1 cellular context compared by ENCODE assay signal in the genomic region with DNA sequence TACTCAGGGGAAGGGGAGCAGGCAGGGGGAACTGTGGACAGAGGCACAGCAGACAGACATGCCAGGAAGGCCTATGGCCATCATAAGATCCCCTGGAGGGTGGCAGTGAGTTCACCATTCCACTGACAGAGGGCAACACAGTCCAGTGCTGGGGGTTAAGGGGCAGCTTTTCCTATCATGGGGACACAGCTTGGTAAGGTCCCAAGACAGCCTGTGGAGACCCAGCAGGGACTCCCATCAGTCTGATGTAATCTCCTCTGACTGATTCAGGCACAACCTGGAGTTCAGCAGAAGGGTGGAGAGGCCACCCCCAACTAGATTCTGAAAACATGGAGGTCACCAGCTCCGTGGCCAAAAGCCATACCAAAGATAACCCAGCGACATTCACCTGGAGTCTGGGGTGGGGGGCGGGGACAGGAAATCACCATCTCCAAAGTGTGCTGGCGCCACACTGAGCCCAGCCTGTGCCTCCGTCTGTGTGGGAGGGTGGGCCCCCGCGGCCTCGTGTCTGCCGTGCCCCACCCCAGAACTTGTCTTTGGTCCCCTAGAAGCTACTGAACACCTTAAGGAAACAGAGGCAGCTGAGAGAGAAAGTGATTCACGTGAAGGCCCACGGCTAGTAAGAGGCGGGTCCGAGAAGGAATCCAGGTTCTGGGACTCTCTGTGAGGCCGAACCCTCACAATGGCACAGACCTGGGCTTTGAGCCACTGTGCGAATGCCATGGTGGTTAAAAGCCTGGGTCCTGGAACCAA.
TF ChIP-seq lines count a peak whose summit lies in the region.

No MANE protein-coding gene starts in this region.

TF ChIP-seq in K562, 482 proteins besides CTCF, POLR2A, EP300 and RAD21 (continued from another document):
- TF ChIP-seq, protein P1, sequence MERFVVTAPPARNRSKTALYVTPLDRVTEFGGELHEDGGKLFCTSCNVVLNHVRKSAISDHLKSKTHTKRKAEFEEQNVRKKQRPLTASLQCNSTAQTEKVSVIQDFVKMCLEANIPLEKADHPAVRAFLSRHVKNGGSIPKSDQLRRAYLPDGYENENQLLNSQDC (CRISPR knock-in tag; IDR thresholded peaks at IDR 0.05): no peak
- TF ChIP-seq SMAD3 (CRISPR knock-in tag; conservative IDR thresholded peaks at IDR 0.05): no peak
- TF ChIP-seq FOXK1 (CRISPR knock-in tag; IDR thresholded peaks at IDR 0.05; ENCODE audit: borderline replicate concordance): no peak
- no peak for TF ChIP-seq ZNF311 (CRISPR knock-in tag; IDR thresholded peaks at IDR 0.05)
- no peak for TF ChIP-seq BCOR (IDR thresholded peaks at IDR 0.05)
- no peak for TF ChIP-seq ZKSCAN1 (IDR thresholded peaks at IDR 0.05; ENCODE audit: low read depth, low read length)
- no peak for TF ChIP-seq SOX6 (IDR thresholded peaks at IDR 0.05)
- no peak for TF ChIP-seq IFI16 (CRISPR knock-in tag; IDR thresholded peaks at IDR 0.05)
